In genomic region chr16:79076039-79076767, GRCh38 we compare ENCODE assay signal across 17 cellular contexts.
DNase-seq lines count a peak whose midpoint lies in the region; ATAC-seq lines count a peak whose summit lies in the region.
"Had no signal": no experiment of that assay in that cellular context is flagged by ENCODE, and none has a peak within 500 bp of the region (broad histone marks: within the 10 kb centered on the region; RNA-seq: fewer than 3 reads in every experiment).

No MANE protein-coding gene starts in this region.

- no peaks in the 10 kb centered on the region for H3K36me3 Mint-ChIP-seq in activated T-cell treated with anti-CD3 and anti-CD28 coated beads, Interleukin-2, amount 50 U/mL, for 4 hours (ENCODE audit: insufficient read depth)
- H3K36me3 Mint-ChIP-seq in immature natural killer cell: no peaks in the 10 kb centered on the region
- H3K36me3 Mint-ChIP-seq: neural progenitor cell had no signal

- H3K27ac Mint-ChIP-seq in immature natural killer cell: peak overlapping the region in 3 of 6 donors; percentile 17 to 50 (median 46)
- H3K27ac Mint-ChIP-seq: neural progenitor cell; stimulated activated naive B cell treated with anti-CD40 and anti-IgM and Interleukin-4, amounts not matched to agents 10 μg/mL and 1 μg/mL and 100 μg/mL, for 72 hours had no signal

- H3K27me3 Mint-ChIP-seq in activated T-cell treated with anti-CD3 and anti-CD28 coated beads, Interleukin-2, amount 50 U/mL, for 4 hours (ENCODE audit: low read depth): peaks cover 7% of the 10 kb centered on the region
- peaks cover 2 to 4% (median 3%) of the 10 kb centered on the region in 3 donors for H3K27me3 Mint-ChIP-seq in immature natural killer cell (ENCODE audit: low read depth in 3 of 3)

- no peaks in the 10 kb centered on the region for H3K9me3 Mint-ChIP-seq in activated T-cell treated with anti-CD3 and anti-CD28 coated beads, Interleukin-2, amount 50 U/mL, for 4 hours
- H3K9me3 Mint-ChIP-seq in immature natural killer cell: peaks cover 0 to 1% (median 0%) of the 10 kb centered on the region in 6 donors
- H3K9me3 Mint-ChIP-seq: neural progenitor cell had no signal

- peak overlapping the region; percentile 54 for H3K4me3 Mint-ChIP-seq in activated T-cell treated with anti-CD3 and anti-CD28 coated beads, Interleukin-2, amount 50 U/mL, for 4 hours
- H3K4me3 Mint-ChIP-seq in immature natural killer cell: peak overlapping the region in 4 of 5 donors; percentile 24 to 63 (median 40)
- H3K4me3 Mint-ChIP-seq: neural progenitor cell; stimulated activated naive B cell treated with anti-CD40 and anti-IgM and Interleukin-4, amounts not matched to agents 10 μg/mL and 1 μg/mL and 100 μg/mL, for 72 hours had no signal

- DNase-seq in stimulated activated CD4-positive, alpha-beta T cell treated with anti-CD3 and anti-CD28 coated beads, Interleukin-15, amount 100 ng/mL, for 24 hours: peak; percentile 65
- no peak for DNase-seq in stimulated activated CD4-positive, alpha-beta T cell treated with anti-CD3 and anti-CD28 coated beads, Interleukin-4, amount 100 ng/mL, for 4 hours
- DNase-seq in activated T-cell treated with anti-CD3 and anti-CD28 coated beads, Interleukin-2, amount 50 U/mL, for 4 hours: no peak
- DNase-seq in immature natural killer cell (no peak), SK-N-DZ (ENCODE audit: low spot score) (no peak)
- DNase-seq: activated gamma-delta T cell; DMS79; effector CD4-positive, alpha-beta T cell; foreskin melanocyte; mucosa of descending colon; NCI-H187; stimulated activated naive B cell treated with anti-CD40 and anti-IgM and Interleukin-4, amounts not matched to agents 10 μg/mL and 1 μg/mL and 100 μg/mL, for 72 hours; transverse colon had no signal

- ATAC-seq in activated T-cell treated with anti-CD3 and anti-CD28 coated beads, Interleukin-2, amount 50 U/mL, for 4 hours: peak; percentile 77 to 81
- no peak for ATAC-seq in GM21367 (IDR thresholded peaks at IDR 0.05; ENCODE audit: unreplicated experiment)
- no peak for ATAC-seq in GM19023 (IDR thresholded peaks at IDR 0.05; ENCODE audit: unreplicated experiment)
- ATAC-seq: mucosa of descending colon; SK-N-SH treated with all-trans-retinoic acid at 6 μM for 48 hours; stimulated activated naive B cell treated with anti-CD40 and anti-IgM and Interleukin-4, amounts not matched to agents 10 μg/mL and 1 μg/mL and 100 μg/mL, for 72 hours had no signal

- H3K4me1 Mint-ChIP-seq in activated T-cell treated with anti-CD3 and anti-CD28 coated beads, Interleukin-2, amount 50 U/mL, for 4 hours (ENCODE audit: low read depth): peaks cover 52% of the 10 kb centered on the region
- H3K4me1 Mint-ChIP-seq in immature natural killer cell: peaks cover 60 to 74% of the 10 kb centered on the region in 2 donors
- H3K4me1 Mint-ChIP-seq: neural progenitor cell had no signal

Comparison
In these comparisons a context has a peak if more than half of its experiments do, and no peak if none do; other contexts are left out.
1. ATAC-seq: peak in activated T-cell treated with anti-CD3 and anti-CD28 coated beads, Interleukin-2, amount 50 U/mL, for 4 hours (2 of 2); none in GM21367 (single experiment) and GM19023 (single experiment).